ENCODE assay signal across 11 cellular contexts in the genomic region with DNA sequence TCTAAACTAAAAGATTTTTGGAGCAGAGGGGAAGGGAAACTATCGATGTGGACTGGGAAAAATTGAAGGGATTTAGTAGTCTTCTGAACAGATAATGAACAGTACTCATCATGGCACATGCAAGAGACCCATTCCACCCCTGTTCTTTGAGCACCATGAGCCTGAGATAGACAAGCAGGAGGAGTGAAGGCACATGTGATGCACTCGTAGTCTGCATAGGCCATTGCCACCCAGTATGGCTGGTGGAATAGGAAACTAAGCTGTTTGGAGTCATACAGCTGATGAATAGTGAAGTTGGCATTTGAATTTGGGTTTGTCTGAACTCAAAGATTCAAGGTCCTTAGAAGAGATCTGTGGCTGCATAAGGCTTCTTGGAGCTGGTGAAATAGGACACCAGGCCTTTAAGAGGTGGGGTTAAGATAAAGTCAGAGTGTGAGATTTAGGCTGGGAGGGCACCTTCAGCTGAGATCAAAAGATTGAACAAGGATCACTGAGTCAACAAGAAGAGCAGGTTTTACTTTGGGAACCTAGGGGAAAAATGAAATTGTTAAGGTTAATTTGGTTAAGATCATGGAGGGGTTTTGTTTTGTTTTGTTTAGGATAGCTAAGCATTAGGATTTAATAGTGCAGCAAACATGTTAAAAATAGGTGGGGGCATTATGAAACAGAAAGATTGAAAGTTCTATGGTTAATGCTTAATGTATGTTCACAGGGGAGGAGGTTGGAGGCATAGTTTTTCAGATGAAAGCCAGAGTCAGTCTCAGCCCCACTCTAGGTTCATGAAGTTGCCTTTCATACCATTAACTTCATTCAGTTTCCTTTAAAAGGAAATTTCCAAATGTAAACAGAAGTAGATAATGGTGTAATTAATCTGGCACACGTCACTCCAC.
A peak's percentile ranks its signal among the peaks of the same experiment; 100 is the strongest.
DNase-seq lines count a peak whose midpoint lies in the region; ATAC-seq, FAIRE-seq and TF ChIP-seq lines count a peak whose summit lies in the region.
"Had no signal": no experiment of that assay in that cellular context is flagged by ENCODE, and none has a peak within 500 bp of the region (broad histone marks: within the 10 kb centered on the region; RNA-seq: fewer than 3 reads in every experiment).

No MANE protein-coding gene starts in this region.

- H4K20me1 ChIP-seq in keratinocyte (ENCODE audit: control insufficient read depth, extremely low read depth, insufficient read depth, low read length), result peaks cover 4% of the 10 kb centered on the region

- H3K9me3 ChIP-seq in keratinocyte (ENCODE audit: control insufficient read depth, low read depth, low read length), result no peaks in the 10 kb centered on the region

- dilution Hi-C loops in keratinocyte (cut with MboI; ENCODE audit: extremely low pct_ligation_motif_present, low sequenced_read_pairs), result no loop called here

- H3K4me2 ChIP-seq in keratinocyte (ENCODE audit: control insufficient read depth, extremely low read depth, insufficient read depth, low read depth, low read length), result peak overlapping the region; percentile 19

- H3K36me3 ChIP-seq in keratinocyte (ENCODE audit: control insufficient read depth in 2 of 2, extremely low read depth in 1 of 2, insufficient read depth in 2 of 2, low read length in 2 of 2), result no peaks in the 10 kb centered on the region

- DNase-seq in keratinocyte (ENCODE audit: low read depth, low spot score), result no peak
- DNase-seq in ecto neural progenitor cell (ENCODE audit: low spot score), result no peak
- DNase-seq in DMS79 (lab: John Stamatoyannopoulos, UW), result no peak
- DNase-seq in medulla oblongata (ENCODE audit: extremely low spot score), result no peak
- no peak for DNase-seq in stimulated activated CD4-positive, alpha-beta T cell treated with anti-CD3 and anti-CD28 coated beads, Interleukin-12 subunit alpha, Interleukin-12 subunit beta, amount 100 ng/mL, for 4 hours
- DNase-seq: GDM1, NCI-H1694 treated with DMSO at 0.1 percent for 48 hours, occipital lobe had no signal

- H3K4me3 ChIP-seq in keratinocyte (ENCODE audit: control insufficient read depth in 2 of 3, extremely low read depth in 1 of 3, insufficient read depth in 2 of 3, low read depth in 1 of 3, low read length in 3 of 3), result no peak overlapping the region

- no peaks in the 10 kb centered on the region for H3K9me1 ChIP-seq in keratinocyte (ENCODE audit: control insufficient read depth, extremely low read depth, insufficient read depth, low read length)

- peak; percentile 59 for FAIRE-seq in keratinocyte (lab: Jason Lieb, UNC)

- no peaks in the 10 kb centered on the region for H3K27me3 ChIP-seq in keratinocyte (ENCODE audit: control insufficient read depth, extremely low read depth, insufficient read depth, low read length)

- TF ChIP-seq CTCF in keratinocyte (optimal IDR thresholded peaks at IDR 0.05 in 1 of 3, IDR thresholded peaks at IDR 0.05 in 1 of 3, conservative IDR thresholded peaks at IDR 0.05 in 1 of 3; ENCODE audit: extremely low read depth in 1 of 3, insufficient read depth in 2 of 3, low read length in 3 of 3), result no peak

- ATAC-seq in GM18508 (IDR thresholded peaks at IDR 0.05; ENCODE audit: insufficient read depth, unreplicated experiment) (peak; percentile 82), GM21529 (IDR thresholded peaks at IDR 0.05; ENCODE audit: unreplicated experiment) (peak; percentile 82), HG03442 (IDR thresholded peaks at IDR 0.05; ENCODE audit: unreplicated experiment) (peak; percentile 67)

- H2AFZ ChIP-seq in keratinocyte (ENCODE audit: control insufficient read depth, low read length), result no peak overlapping the region

- H3K4me1 ChIP-seq in keratinocyte (ENCODE audit: control insufficient read depth, extremely low read depth, insufficient read depth, low read length), result peaks cover 8% of the 10 kb centered on the region

- H3K27ac ChIP-seq in keratinocyte (ENCODE audit: control insufficient read depth, insufficient read depth, low read length), result no peak overlapping the region

- H3K9ac ChIP-seq in keratinocyte (ENCODE audit: control insufficient read depth, extremely low read depth, insufficient read depth, low read length), result no peak overlapping the region

- H3K79me2 ChIP-seq in keratinocyte (ENCODE audit: control insufficient read depth, insufficient read depth, low read length), result peaks cover 23% of the 10 kb centered on the region
